In genomic region chr16:88453621-88454314, GRCh38 we compare ENCODE assay signal across 1 cellular context.
TF ChIP-seq lines count a peak whose summit lies in the region.

No MANE protein-coding gene starts in this region.

TF ChIP-seq in HepG2, 621 proteins besides CTCF, POLR2A, EP300 and RAD21 (continued from another document and continues in another):
- TF ChIP-seq TRAFD1 (CRISPR knock-in tag; IDR thresholded peaks at IDR 0.05; ENCODE audit: borderline replicate concordance) (no peak), SRSF1 (optimal IDR thresholded peaks at IDR 0.05; ENCODE audit: low read depth, low read length) (peak; percentile 17), HOXD1 (CRISPR knock-in tag; IDR thresholded peaks at IDR 0.05) (0 out of 2 replicates have a peak, but pooled peaks have one; percentile 35), ZNF710 (CRISPR knock-in tag; IDR thresholded peaks at IDR 0.05; ENCODE audit: borderline replicate concordance) (no peak), SALL1 (CRISPR knock-in tag; IDR thresholded peaks at IDR 0.05) (peak; percentile 29; the same call in 1 of the 2 replicates), ZNF777 (CRISPR knock-in tag; IDR thresholded peaks at IDR 0.05) (peak; percentile 39; the same call in 1 of the 2 replicates), KDM3A (CRISPR knock-in tag; IDR thresholded peaks at IDR 0.05; ENCODE audit: low read depth) (0 out of 2 replicates have a peak, but pooled peaks have one; percentile 20), SAP130 (CRISPR knock-in tag; IDR thresholded peaks at IDR 0.05; ENCODE audit: low read depth) (peak; percentile 18; the same call in 1 of the 2 replicates), AKAP8 (CRISPR knock-in tag; IDR thresholded peaks at IDR 0.05) (0 out of 2 replicates have a peak, but pooled peaks have one; percentile 4), ZEB1 (IDR thresholded peaks at IDR 0.05; ENCODE audit: insufficient replicate concordance, low read depth) (peak; percentile 34), MAZ (IDR thresholded peaks at IDR 0.05; ENCODE audit: borderline replicate concordance, low read depth, low read length) (no peak), MAZ (CRISPR knock-in tag; IDR thresholded peaks at IDR 0.05; ENCODE audit: low read depth) (peak; percentile 40; the same call in 1 of the 2 replicates), SP5 (CRISPR knock-in tag; IDR thresholded peaks at IDR 0.05; ENCODE audit: borderline replicate concordance, low read depth) (no peak), IRX3 (CRISPR knock-in tag; IDR thresholded peaks at IDR 0.05; ENCODE audit: borderline replicate concordance, low read depth) (0 out of 2 replicates have a peak, but pooled peaks have one; percentile 49), NR2C2 (CRISPR knock-in tag; IDR thresholded peaks at IDR 0.05; ENCODE audit: borderline replicate concordance) (peak; percentile 54), ZC3H13 (CRISPR knock-in tag; IDR thresholded peaks at IDR 0.05) (no peak), ZBTB7A (CRISPR knock-in tag; IDR thresholded peaks at IDR 0.05) (0 out of 2 replicates have a peak, but pooled peaks have one; percentile 33), HNRNPK (IDR thresholded peaks at IDR 0.05; ENCODE audit: low read depth, low read length, poor library complexity, severe bottlenecking) (peak; percentile 15), ZNF616 (CRISPR knock-in tag; IDR thresholded peaks at IDR 0.05; ENCODE audit: low read depth) (no peak), ZNF232 (CRISPR knock-in tag; IDR thresholded peaks at IDR 0.05; ENCODE audit: borderline replicate concordance) (no peak), HDAC1 (CRISPR knock-in tag; IDR thresholded peaks at IDR 0.05) (peak; percentile 40; the same call in 1 of the 2 replicates), EED (CRISPR knock-in tag; IDR thresholded peaks at IDR 0.05) (0 out of 2 replicates have a peak, but pooled peaks have one; percentile 15), HINFP (CRISPR knock-in tag; IDR thresholded peaks at IDR 0.05; ENCODE audit: low read depth) (no peak), XRCC5 (optimal IDR thresholded peaks at IDR 0.05; ENCODE audit: low read length) (peak; percentile 0), RBM39 (IDR thresholded peaks at IDR 0.05; ENCODE audit: low read depth, low read length, poor library complexity, severe bottlenecking) (peak; percentile 62), SMC3 (IDR thresholded peaks at IDR 0.05; ENCODE audit: low read length) (no peak), ZBTB10 (CRISPR knock-in tag; IDR thresholded peaks at IDR 0.05; ENCODE audit: borderline replicate concordance) (peak; percentile 47; the same call in 1 of the 2 replicates), ISL2 (CRISPR knock-in tag; IDR thresholded peaks at IDR 0.05) (peak; percentile 20; the same call in 1 of the 2 replicates), TMF1 (CRISPR knock-in tag; IDR thresholded peaks at IDR 0.05; ENCODE audit: low read depth) (0 out of 2 replicates have a peak, but pooled peaks have one; percentile 21), ZNF230 (CRISPR knock-in tag; IDR thresholded peaks at IDR 0.05) (peak; percentile 52; the same call in 1 of the 2 replicates), PRDM10 (CRISPR knock-in tag; IDR thresholded peaks at IDR 0.05; ENCODE audit: low read depth) (no peak), ZNF768 (CRISPR knock-in tag; IDR thresholded peaks at IDR 0.05) (peak; percentile 13; the same call in 1 of the 2 replicates), MEIS2 (CRISPR knock-in tag; IDR thresholded peaks at IDR 0.05) (no peak), HNF4A (CRISPR knock-in tag; IDR thresholded peaks at IDR 0.05) (peak; percentile 30; the same call in 1 of the 2 replicates), ELF3 (CRISPR knock-in tag; IDR thresholded peaks at IDR 0.05) (no peak), ZBTB46 (CRISPR knock-in tag; IDR thresholded peaks at IDR 0.05; ENCODE audit: borderline replicate concordance) (0 out of 2 replicates have a peak, but pooled peaks have one; percentile 66), ZFY (CRISPR knock-in tag; IDR thresholded peaks at IDR 0.05) (peak; percentile 42), HNF1A (IDR thresholded peaks at IDR 0.05; ENCODE audit: low read depth) (no peak), HNF1A (CRISPR knock-in tag; IDR thresholded peaks at IDR 0.05; ENCODE audit: borderline replicate concordance) (0 out of 2 replicates have a peak, but pooled peaks have one; percentile 18), ZBTB43 (CRISPR knock-in tag; conservative IDR thresholded peaks at IDR 0.05) (no peak)
